In genomic region chr5:1322036-1322903, GRCh38 we compare ENCODE assay signal across 1 cellular context.
TF ChIP-seq lines count a peak whose summit lies in the region.

No MANE protein-coding gene starts in this region.

TF ChIP-seq in HepG2, 621 proteins besides CTCF, POLR2A, EP300 and RAD21:
- TF ChIP-seq ZNF747 (CRISPR knock-in tag; IDR thresholded peaks at IDR 0.05; ENCODE audit: borderline replicate concordance) (no peak), AGO2 (optimal IDR thresholded peaks at IDR 0.05; ENCODE audit: low read depth, low read length) (peak; percentile 31), RFX5 (IDR thresholded peaks at IDR 0.05; ENCODE audit: low read depth, low read length) (no peak), POLR2AphosphoS2 (IDR thresholded peaks at IDR 0.05; ENCODE audit: low read depth, low read length) (no peak), KIAA2018 (CRISPR knock-in tag; IDR thresholded peaks at IDR 0.05; ENCODE audit: borderline replicate concordance) (no peak)
TF ChIP-seq in HepG2: peak in this region for 1.
